17 cellular contexts compared by ENCODE assay signal in genomic region chr20:59611286-59611685, GRCh38. TPM values are rescaled to one million over a fixed set of nuclear protein-coding genes. Genes with fewer than 3 reads are reported as not detected.
"Had no signal": no experiment of that assay in that cellular context is flagged by ENCODE, and none has a peak within 500 bp of the region (broad histone marks: within the 10 kb centered on the region; RNA-seq: fewer than 3 reads in every experiment).

No MANE protein-coding gene starts in this region.

- H3K4me1 Mint-ChIP-seq: activated B cell treated with CpG ODN at 0.5 μM for 24 hours; activated naive CD8-positive, alpha-beta T cell treated with anti-CD3 and anti-CD28 coated beads, Interleukin-2, amount 50 U/mL, for 24 hours; activated T-helper 17 cell treated with anti-CD3 and anti-CD28 coated beads, Interleukin-2, amount 50 U/mL, for 72 hours had no signal

- H3K9me3 ChIP-seq: ascending aorta, breast epithelium, upper lobe of left lung had no signal

- H3K9ac ChIP-seq: parathyroid adenoma had no signal

- H3K36me3 ChIP-seq: ascending aorta, breast epithelium, upper lobe of left lung had no signal

- H3K4me2 ChIP-seq: smooth muscle cell had no signal

- H3K79me2 ChIP-seq: parathyroid adenoma had no signal

- H3K4me3 Mint-ChIP-seq: activated B cell treated with CpG ODN at 0.5 μM for 24 hours; activated CD4-positive, alpha-beta T cell treated with anti-CD3 and anti-CD28 coated beads, Interleukin-2, amount 10 ng/mL, durations not matched to agents 7 days and 5 days; activated naive CD4-positive, alpha-beta T cell treated with anti-CD3 and anti-CD28 coated beads for 36 hours; activated naive CD8-positive, alpha-beta T cell treated with anti-CD3 and anti-CD28 coated beads, Interleukin-2, amount 50 U/mL, for 24 hours; activated T-helper 17 cell treated with anti-CD3 and anti-CD28 coated beads, Interleukin-2, amount 50 U/mL, for 72 hours; naive thymus-derived CD4-positive, alpha-beta T cell had no signal

- H3K36me3 Mint-ChIP-seq: naive thymus-derived CD4-positive, alpha-beta T cell had no signal

- H2AFZ ChIP-seq: parathyroid adenoma had no signal

- H3K9me3 Mint-ChIP-seq: activated B cell treated with CpG ODN at 0.5 μM for 24 hours; activated CD4-positive, alpha-beta T cell treated with anti-CD3 and anti-CD28 coated beads, Interleukin-2, amount 10 ng/mL, durations not matched to agents 7 days and 5 days; activated naive CD4-positive, alpha-beta T cell treated with anti-CD3 and anti-CD28 coated beads for 36 hours; activated naive CD8-positive, alpha-beta T cell treated with anti-CD3 and anti-CD28 coated beads, Interleukin-2, amount 50 U/mL, for 24 hours; activated T-helper 17 cell treated with anti-CD3 and anti-CD28 coated beads, Interleukin-2, amount 50 U/mL, for 72 hours had no signal

- H3K4me1 ChIP-seq: ascending aorta, breast epithelium, parathyroid adenoma, upper lobe of left lung had no signal

- ATAC-seq: activated naive CD8-positive, alpha-beta T cell treated with anti-CD3 and anti-CD28 coated beads, Interleukin-2, amount 50 U/mL, for 24 hours; activated T-helper 17 cell treated with anti-CD3 and anti-CD28 coated beads, Interleukin-2, amount 50 U/mL, for 72 hours; esophagus mucosa; naive thymus-derived CD4-positive, alpha-beta T cell; stimulated activated naive CD8-positive, alpha-beta T cell treated with anti-CD3 and anti-CD28 coated beads, Interleukin-15, Interleukin-2, amounts not matched to agents 100 U/mL and 50 U/mL, for 24 hours had no signal

- H3K27ac Mint-ChIP-seq: activated B cell treated with CpG ODN at 0.5 μM for 24 hours; activated CD4-positive, alpha-beta T cell treated with anti-CD3 and anti-CD28 coated beads, Interleukin-2, amount 10 ng/mL, durations not matched to agents 7 days and 5 days; activated naive CD4-positive, alpha-beta T cell treated with anti-CD3 and anti-CD28 coated beads for 36 hours; activated naive CD8-positive, alpha-beta T cell treated with anti-CD3 and anti-CD28 coated beads, Interleukin-2, amount 50 U/mL, for 24 hours; activated T-helper 17 cell treated with anti-CD3 and anti-CD28 coated beads, Interleukin-2, amount 50 U/mL, for 72 hours; naive thymus-derived CD4-positive, alpha-beta T cell had no signal

- H3K4me3 ChIP-seq: ascending aorta, breast epithelium, smooth muscle cell, upper lobe of left lung had no signal

- H3K27ac ChIP-seq: ascending aorta, breast epithelium, parathyroid adenoma, upper lobe of left lung had no signal

- H3K27me3 ChIP-seq: ascending aorta, upper lobe of left lung had no signal

- DNase-seq: activated B cell treated with CpG ODN at 0.5 μM for 24 hours; activated CD4-positive, alpha-beta T cell treated with anti-CD3 and anti-CD28 coated beads, Interleukin-2, amount 10 ng/mL, durations not matched to agents 7 days and 5 days; activated naive CD4-positive, alpha-beta T cell treated with anti-CD3 and anti-CD28 coated beads for 36 hours; activated naive CD8-positive, alpha-beta T cell treated with anti-CD3 and anti-CD28 coated beads, Interleukin-2, amount 50 U/mL, for 24 hours; hippocampal formation; mammary epithelial cell; naive thymus-derived CD4-positive, alpha-beta T cell; stimulated activated naive CD8-positive, alpha-beta T cell treated with anti-CD3 and anti-CD28 coated beads, Interleukin-15, Interleukin-2, amounts not matched to agents 100 U/mL and 50 U/mL, for 24 hours had no signal

RNA-seq across cellular contexts. Expression of gene PHACTR3, which starts 6.9 kb away (rescaled TPM):
- total RNA-seq: activated B cell treated with CpG ODN at 0.5 μM for 24 hours; activated CD4-positive, alpha-beta T cell treated with anti-CD3 and anti-CD28 coated beads, Interleukin-2, amount 10 ng/mL, durations not matched to agents 7 days and 5 days; activated naive CD4-positive, alpha-beta T cell treated with anti-CD3 and anti-CD28 coated beads for 36 hours; activated T-helper 17 cell treated with anti-CD3 and anti-CD28 coated beads, Interleukin-2, amount 50 U/mL, for 72 hours; ascending aorta; esophagus mucosa; kidney epithelial cell; T-helper 2 cell treated with Interferon-gamma antibody and Interleukin-4, amounts not matched to agents 100 ng/mL and 5 ng/mL, for 36 hours had no signal
- polyA plus RNA-seq: naive thymus-derived CD4-positive, alpha-beta T cell had no signal
